ENCODE assay signal across 10 cellular contexts in genomic region chr2:42754021-42754775, GRCh38. TPM values are rescaled to one million over a fixed set of nuclear protein-coding genes. Genes with fewer than 3 reads are reported as not detected.
DNase-seq lines count a peak whose midpoint lies in the region; ATAC-seq and TF ChIP-seq lines count a peak whose summit lies in the region.
"Had no signal": no experiment of that assay in that cellular context is flagged by ENCODE, and none has a peak within 500 bp of the region (broad histone marks: within the 10 kb centered on the region; RNA-seq: fewer than 3 reads in every experiment).

No MANE protein-coding gene starts in this region.

- H3K27ac ChIP-seq in gastrocnemius medialis (peak overlapping the region; percentile 88 to 93 (median 91)), foreskin keratinocyte (no peak overlapping the region)
- H3K27ac ChIP-seq: A549 had no signal

- peak overlapping the region in 1 of 5 experiments; percentile 43 for H3K4me3 Mint-ChIP-seq in brain

- no peaks in the 10 kb centered on the region for H3K9me3 Mint-ChIP-seq in brain

- H3K36me3 Mint-ChIP-seq in brain, result peaks cover 15% of the 10 kb centered on the region

- peaks cover 4% of the 10 kb centered on the region for H3K27me3 Mint-ChIP-seq in brain

- H3K4me3 ChIP-seq in gastrocnemius medialis, result peak overlapping the region; percentile 15 to 36 (median 26)
- H3K4me3 ChIP-seq: A549 had no signal

- in situ Hi-C loops in gastrocnemius medialis (cut with MboI; ENCODE audit: low sequenced_read_pairs in 4 of 4) (no loop called here), KBM-7 (cut with MboI; ENCODE audit: low pct_unique_long_range_greater_than_20kb, low sequenced_read_pairs) (no loop called here)

- peaks cover 48% of the 10 kb centered on the region for H3K4me1 Mint-ChIP-seq in brain

- H3K4me1 ChIP-seq in gastrocnemius medialis, result peaks cover 30 to 32% of the 10 kb centered on the region in 2 donors
- no peaks in the 10 kb centered on the region for H3K4me1 ChIP-seq in foreskin keratinocyte
- H3K4me1 ChIP-seq: A549 had no signal

- H3K27me3 ChIP-seq in gastrocnemius medialis (no peaks in the 10 kb centered on the region), foreskin keratinocyte (no peaks in the 10 kb centered on the region)

- TF ChIP-seq POLR2A in gastrocnemius medialis (IDR thresholded peaks at IDR 0.05), result peak; percentile 38 to 43

- ATAC-seq in HG03196 (IDR thresholded peaks at IDR 0.05; ENCODE audit: unreplicated experiment), result peak; percentile 63
- peak; percentile 82 to 85 for ATAC-seq in gastrocnemius medialis
- ATAC-seq in foreskin keratinocyte, result no peak
- ATAC-seq: A549, Panc1 had no signal

- peak overlapping the region; percentile 54 to 95 (median 57) for H3K27ac Mint-ChIP-seq in brain

- TF ChIP-seq CTCF in brain (conservative IDR thresholded peaks at IDR 0.05) (no peak), gastrocnemius medialis (IDR thresholded peaks at IDR 0.05 in 4 of 5, conservative IDR thresholded peaks at IDR 0.05 in 1 of 5) (no peak), foreskin keratinocyte (conservative IDR thresholded peaks at IDR 0.05) (no peak)

- H3K9me3 ChIP-seq in gastrocnemius medialis, result no peaks in the 10 kb centered on the region
- H3K9me3 ChIP-seq: A549 had no signal

- no peaks in the 10 kb centered on the region for H3K36me3 ChIP-seq in gastrocnemius medialis

- DNase-seq in NCI-H2029 (lab: John Stamatoyannopoulos, UW) (peak; percentile 20), NCI-H2029 treated with DMSO at 0.1 percent for 48 hours (lab: John Stamatoyannopoulos, UW) (no peak), gastrocnemius medialis (peak; percentile 90 to 97), KBM-7 (no peak), foreskin keratinocyte (no peak)
- DNase-seq in stimulated activated CD4-positive, alpha-beta T cell treated with anti-CD3 and anti-CD28 coated beads, Interleukin-12 subunit alpha, Interleukin-12 subunit beta, amount 100 ng/mL, for 4 hours, result no peak

- intact Hi-C loops in gastrocnemius medialis (cut with DNase I; ENCODE audit: low total_unique reads), result loop anchor here (1.0 to 10.0 kb wide), 2 partner anchors 56 to 679 kb away; no protein-coding TSS in a partner anchor

RNA-seq across cellular contexts. Expression of gene OXER1, which starts 9.7 kb away (rescaled TPM):
- polyA plus RNA-seq in brain (ENCODE audit: insufficient read depth, low read depth, low replicate concordance) (0.24 TPM), foreskin keratinocyte (0.04 and 0.08 TPM in 2 replicates)
- total RNA-seq in gastrocnemius medialis (under 1 TPM in 1 of 4 donors, not detected in 3; 0.56 TPM), foreskin keratinocyte (0.07 TPM in 1 of 2 replicates, not detected in the other)
- polyA plus RNA-seq: A549 had no signal

RNA-seq across cellular contexts. Expression of gene HAAO, which starts 38.2 kb away (rescaled TPM):
- polyA plus RNA-seq in brain (ENCODE audit: insufficient read depth, low read depth, low replicate concordance) (2.2 TPM), foreskin keratinocyte (0.47 and 0.57 TPM in 2 replicates)
- total RNA-seq in gastrocnemius medialis (1 to 10 TPM in 3 of 4 donors, under 1 TPM in 1; 0.53 to 2.5 (median 2.1) TPM), foreskin keratinocyte (0.48 and 0.56 TPM in 2 replicates)
- polyA plus RNA-seq: A549 had no signal

Comparison
In these comparisons a context has a peak if more than half of its experiments do, and no peak if none do; other contexts are left out.
1. DNase-seq: peak in NCI-H2029 (single experiment) and gastrocnemius medialis (2 of 2); none in NCI-H2029 treated with DMSO at 0.1 percent for 48 hours (single experiment), stimulated activated CD4-positive, alpha-beta T cell treated with anti-CD3 and anti-CD28 coated beads, Interleukin-12 subunit alpha, Interleukin-12 subunit beta, amount 100 ng/mL, for 4 hours (single experiment), KBM-7 (single experiment) and foreskin keratinocyte (0 of 2).